Comparison of ENCODE assay signal across 1 cellular context in the genomic region with DNA sequence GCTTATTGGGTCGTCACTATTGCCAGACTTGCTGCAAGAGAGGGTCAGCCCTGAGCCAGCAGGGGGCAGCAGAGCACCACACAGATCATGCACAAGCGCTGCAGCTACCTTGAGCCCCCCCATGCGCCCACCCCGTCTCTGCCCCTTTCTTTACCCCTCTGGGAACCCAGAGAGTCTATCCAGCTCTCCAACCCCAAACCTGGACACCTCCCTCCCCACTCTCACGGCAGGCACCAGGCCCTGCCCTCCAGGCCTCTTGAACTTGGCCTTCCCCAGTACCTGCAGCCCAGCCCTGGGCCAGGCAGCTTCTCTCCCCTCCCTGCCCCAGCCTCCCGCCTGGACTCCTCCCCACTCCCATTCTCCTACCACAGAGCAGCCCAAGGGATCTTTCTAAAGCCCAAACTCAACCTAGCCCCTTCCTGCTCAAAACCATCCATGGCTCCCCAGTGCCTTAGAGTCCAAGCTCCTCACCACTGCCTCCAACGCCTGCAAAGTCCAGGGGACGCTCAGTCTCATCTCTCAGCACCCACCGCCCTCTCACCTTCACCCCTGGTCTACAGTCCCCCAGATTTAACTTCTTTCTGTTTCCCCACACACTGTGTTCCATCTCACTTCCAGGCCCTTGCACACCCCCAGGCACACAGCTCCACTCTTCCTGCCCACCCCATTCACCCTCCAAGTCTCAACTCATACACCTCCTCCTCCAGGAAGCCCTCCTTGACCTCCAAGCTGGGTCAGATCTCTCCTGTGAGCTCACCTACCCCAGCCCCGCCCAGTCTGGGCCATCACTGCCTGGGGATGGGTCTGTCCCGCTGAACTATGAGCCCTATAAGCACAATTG.
TF ChIP-seq lines count a peak whose summit lies in the region.

No MANE protein-coding gene starts in this region.

TF ChIP-seq in K562, 482 proteins besides CTCF, POLR2A, EP300 and RAD21 (continues in another document):
- TF ChIP-seq SMARCA5 (IDR thresholded peaks at IDR 0.05) (peak; percentile 74; the same call in 1 of the 2 replicates), TAF15 (IDR thresholded peaks at IDR 0.05; ENCODE audit: low read depth, low read length) (no peak), EZH2 (IDR thresholded peaks at IDR 0.05; ENCODE audit: borderline replicate concordance, low read depth, low read length) (no peak), SRSF3 (IDR thresholded peaks at IDR 0.05; ENCODE audit: insufficient read depth, low read length) (no peak), ZBTB7A (IDR thresholded peaks at IDR 0.05; ENCODE audit: borderline replicate concordance, control insufficient read depth, low read depth, low read length) (peak; percentile 91; the same call in 1 of the 2 replicates), BRD9 (IDR thresholded peaks at IDR 0.05; ENCODE audit: low read depth, partially characterized antibody) (peak; percentile 67), RBM34 (IDR thresholded peaks at IDR 0.05; ENCODE audit: borderline replicate concordance, insufficient read depth, low read length) (no peak), ZFP36 (IDR thresholded peaks at IDR 0.05; ENCODE audit: low read depth, low read length, partially characterized antibody) (peak; percentile 94), STAT5A (IDR thresholded peaks at IDR 0.05; ENCODE audit: borderline replicate concordance, low read length) (no peak), ZNF76 (CRISPR knock-in tag; IDR thresholded peaks at IDR 0.05; ENCODE audit: borderline replicate concordance) (no peak), ARID2 (IDR thresholded peaks at IDR 0.05) (peak; percentile 69), CREM (IDR thresholded peaks at IDR 0.05; ENCODE audit: low read depth) (peak; percentile 34; the same call in 1 of the 2 replicates), MYBL2 (IDR thresholded peaks at IDR 0.05; ENCODE audit: low read depth) (no peak), MYBL2 (CRISPR knock-in tag; IDR thresholded peaks at IDR 0.05; ENCODE audit: borderline replicate concordance) (no peak), MCM3 (IDR thresholded peaks at IDR 0.05) (no peak), ELF2 (CRISPR knock-in tag; IDR thresholded peaks at IDR 0.05) (no peak), RBM25 (IDR thresholded peaks at IDR 0.05; ENCODE audit: low read depth, low read length, severe bottlenecking) (no peak), SMC3 (conservative IDR thresholded peaks at IDR 0.05; ENCODE audit: insufficient read depth, low read depth, low read length) (peak; percentile 72), KDM1A (IDR thresholded peaks at IDR 0.05) (peak; percentile 39 to 69; a peak in 3 of 4 replicates), JUN (IDR thresholded peaks at IDR 0.05; ENCODE audit: borderline replicate concordance, low read depth, low read length) (peak; percentile 47; the same call in 1 of the 2 replicates), JUN (CRISPR knock-in tag; IDR thresholded peaks at IDR 0.05; ENCODE audit: borderline replicate concordance) (no peak), CHCHD3 (CRISPR knock-in tag; IDR thresholded peaks at IDR 0.05) (no peak)
- TF ChIP-seq, protein P1, sequence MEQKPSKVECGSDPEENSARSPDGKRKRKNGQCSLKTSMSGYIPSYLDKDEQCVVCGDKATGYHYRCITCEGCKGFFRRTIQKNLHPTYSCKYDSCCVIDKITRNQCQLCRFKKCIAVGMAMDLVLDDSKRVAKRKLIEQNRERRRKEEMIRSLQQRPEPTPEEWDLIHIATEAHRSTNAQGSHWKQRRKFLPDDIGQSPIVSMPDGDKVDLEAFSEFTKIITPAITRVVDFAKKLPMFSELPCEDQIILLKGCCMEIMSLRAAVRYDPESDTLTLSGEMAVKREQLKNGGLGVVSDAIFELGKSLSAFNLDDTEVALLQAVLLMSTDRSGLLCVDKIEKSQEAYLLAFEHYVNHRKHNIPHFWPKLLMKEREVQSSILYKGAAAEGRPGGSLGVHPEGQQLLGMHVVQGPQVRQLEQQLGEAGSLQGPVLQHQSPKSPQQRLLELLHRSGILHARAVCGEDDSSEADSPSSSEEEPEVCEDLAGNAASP (IDR thresholded peaks at IDR 0.05), result no peak
- TF ChIP-seq, protein P2, sequence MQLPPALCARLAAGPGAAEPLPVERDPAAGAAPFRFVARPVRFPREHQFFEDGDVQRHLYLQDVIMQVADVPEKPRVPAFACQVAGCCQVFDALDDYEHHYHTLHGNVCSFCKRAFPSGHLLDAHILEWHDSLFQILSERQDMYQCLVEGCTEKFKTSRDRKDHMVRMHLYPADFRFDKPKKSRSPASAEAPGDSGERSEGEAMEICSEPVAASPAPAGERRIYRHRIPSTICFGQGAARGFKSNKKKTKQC (CRISPR knock-in tag; IDR thresholded peaks at IDR 0.05), result no peak
- TF ChIP-seq, protein P3, sequence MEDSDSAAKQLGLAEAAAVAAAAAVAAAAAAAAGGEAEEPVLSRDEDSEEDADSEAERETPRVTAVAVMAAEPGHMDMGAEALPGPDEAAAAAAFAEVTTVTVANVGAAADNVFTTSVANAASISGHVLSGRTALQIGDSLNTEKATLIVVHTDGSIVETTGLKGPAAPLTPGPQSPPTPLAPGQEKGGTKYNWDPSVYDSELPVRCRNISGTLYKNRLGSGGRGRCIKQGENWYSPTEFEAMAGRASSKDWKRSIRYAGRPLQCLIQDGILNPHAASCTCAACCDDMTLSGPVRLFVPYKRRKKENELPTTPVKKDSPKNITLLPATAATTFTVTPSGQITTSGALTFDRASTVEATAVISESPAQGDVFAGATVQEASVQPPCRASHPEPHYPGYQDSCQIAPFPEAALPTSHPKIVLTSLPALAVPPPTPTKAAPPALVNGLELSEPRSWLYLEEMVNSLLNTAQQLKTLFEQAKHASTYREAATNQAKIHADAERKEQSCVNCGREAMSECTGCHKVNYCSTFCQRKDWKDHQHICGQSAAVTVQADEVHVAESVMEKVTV (CRISPR knock-in tag; IDR thresholded peaks at IDR 0.05), result peak; percentile 74
- TF ChIP-seq, protein P4, sequence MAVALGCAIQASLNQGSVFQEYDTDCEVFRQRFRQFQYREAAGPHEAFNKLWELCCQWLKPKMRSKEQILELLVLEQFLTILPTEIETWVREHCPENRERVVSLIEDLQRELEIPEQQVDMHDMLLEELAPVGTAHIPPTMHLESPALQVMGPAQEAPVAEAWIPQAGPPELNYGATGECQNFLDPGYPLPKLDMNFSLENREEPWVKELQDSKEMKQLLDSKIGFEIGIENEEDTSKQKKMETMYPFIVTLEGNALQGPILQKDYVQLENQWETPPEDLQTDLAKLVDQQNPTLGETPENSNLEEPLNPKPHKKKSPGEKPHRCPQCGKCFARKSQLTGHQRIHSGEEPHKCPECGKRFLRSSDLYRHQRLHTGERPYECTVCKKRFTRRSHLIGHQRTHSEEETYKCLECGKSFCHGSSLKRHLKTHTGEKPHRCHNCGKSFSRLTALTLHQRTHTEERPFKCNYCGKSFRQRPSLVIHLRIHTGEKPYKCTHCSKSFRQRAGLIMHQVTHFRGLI (CRISPR knock-in tag; IDR thresholded peaks at IDR 0.05), result no peak
- TF ChIP-seq, protein P5, sequence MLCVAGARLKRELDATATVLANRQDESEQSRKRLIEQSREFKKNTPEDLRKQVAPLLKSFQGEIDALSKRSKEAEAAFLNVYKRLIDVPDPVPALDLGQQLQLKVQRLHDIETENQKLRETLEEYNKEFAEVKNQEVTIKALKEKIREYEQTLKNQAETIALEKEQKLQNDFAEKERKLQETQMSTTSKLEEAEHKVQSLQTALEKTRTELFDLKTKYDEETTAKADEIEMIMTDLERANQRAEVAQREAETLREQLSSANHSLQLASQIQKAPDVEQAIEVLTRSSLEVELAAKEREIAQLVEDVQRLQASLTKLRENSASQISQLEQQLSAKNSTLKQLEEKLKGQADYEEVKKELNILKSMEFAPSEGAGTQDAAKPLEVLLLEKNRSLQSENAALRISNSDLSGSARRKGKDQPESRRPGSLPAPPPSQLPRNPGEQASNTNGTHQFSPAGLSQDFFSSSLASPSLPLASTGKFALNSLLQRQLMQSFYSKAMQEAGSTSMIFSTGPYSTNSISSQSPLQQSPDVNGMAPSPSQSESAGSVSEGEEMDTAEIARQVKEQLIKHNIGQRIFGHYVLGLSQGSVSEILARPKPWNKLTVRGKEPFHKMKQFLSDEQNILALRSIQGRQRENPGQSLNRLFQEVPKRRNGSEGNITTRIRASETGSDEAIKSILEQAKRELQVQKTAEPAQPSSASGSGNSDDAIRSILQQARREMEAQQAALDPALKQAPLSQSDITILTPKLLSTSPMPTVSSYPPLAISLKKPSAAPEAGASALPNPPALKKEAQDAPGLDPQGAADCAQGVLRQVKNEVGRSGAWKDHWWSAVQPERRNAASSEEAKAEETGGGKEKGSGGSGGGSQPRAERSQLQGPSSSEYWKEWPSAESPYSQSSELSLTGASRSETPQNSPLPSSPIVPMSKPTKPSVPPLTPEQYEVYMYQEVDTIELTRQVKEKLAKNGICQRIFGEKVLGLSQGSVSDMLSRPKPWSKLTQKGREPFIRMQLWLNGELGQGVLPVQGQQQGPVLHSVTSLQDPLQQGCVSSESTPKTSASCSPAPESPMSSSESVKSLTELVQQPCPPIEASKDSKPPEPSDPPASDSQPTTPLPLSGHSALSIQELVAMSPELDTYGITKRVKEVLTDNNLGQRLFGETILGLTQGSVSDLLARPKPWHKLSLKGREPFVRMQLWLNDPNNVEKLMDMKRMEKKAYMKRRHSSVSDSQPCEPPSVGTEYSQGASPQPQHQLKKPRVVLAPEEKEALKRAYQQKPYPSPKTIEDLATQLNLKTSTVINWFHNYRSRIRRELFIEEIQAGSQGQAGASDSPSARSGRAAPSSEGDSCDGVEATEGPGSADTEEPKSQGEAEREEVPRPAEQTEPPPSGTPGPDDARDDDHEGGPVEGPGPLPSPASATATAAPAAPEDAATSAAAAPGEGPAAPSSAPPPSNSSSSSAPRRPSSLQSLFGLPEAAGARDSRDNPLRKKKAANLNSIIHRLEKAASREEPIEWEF (CRISPR knock-in tag; IDR thresholded peaks at IDR 0.05), result no peak
- TF ChIP-seq, protein P6, sequence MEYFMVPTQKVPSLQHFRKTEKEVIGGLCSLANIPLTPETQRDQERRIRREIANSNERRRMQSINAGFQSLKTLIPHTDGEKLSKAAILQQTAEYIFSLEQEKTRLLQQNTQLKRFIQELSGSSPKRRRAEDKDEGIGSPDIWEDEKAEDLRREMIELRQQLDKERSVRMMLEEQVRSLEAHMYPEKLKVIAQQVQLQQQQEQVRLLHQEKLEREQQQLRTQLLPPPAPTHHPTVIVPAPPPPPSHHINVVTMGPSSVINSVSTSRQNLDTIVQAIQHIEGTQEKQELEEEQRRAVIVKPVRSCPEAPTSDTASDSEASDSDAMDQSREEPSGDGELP (CRISPR knock-in tag; IDR thresholded peaks at IDR 0.05; ENCODE audit: borderline replicate concordance), result peak; percentile 29; the same call in 1 of the 2 replicates
- TF ChIP-seq, protein P7, sequence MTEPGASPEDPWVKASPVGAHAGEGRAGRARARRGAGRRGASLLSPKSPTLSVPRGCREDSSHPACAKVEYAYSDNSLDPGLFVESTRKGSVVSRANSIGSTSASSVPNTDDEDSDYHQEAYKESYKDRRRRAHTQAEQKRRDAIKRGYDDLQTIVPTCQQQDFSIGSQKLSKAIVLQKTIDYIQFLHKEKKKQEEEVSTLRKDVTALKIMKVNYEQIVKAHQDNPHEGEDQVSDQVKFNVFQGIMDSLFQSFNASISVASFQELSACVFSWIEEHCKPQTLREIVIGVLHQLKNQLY (CRISPR knock-in tag; conservative IDR thresholded peaks at IDR 0.05), result no peak
- TF ChIP-seq, protein P8, sequence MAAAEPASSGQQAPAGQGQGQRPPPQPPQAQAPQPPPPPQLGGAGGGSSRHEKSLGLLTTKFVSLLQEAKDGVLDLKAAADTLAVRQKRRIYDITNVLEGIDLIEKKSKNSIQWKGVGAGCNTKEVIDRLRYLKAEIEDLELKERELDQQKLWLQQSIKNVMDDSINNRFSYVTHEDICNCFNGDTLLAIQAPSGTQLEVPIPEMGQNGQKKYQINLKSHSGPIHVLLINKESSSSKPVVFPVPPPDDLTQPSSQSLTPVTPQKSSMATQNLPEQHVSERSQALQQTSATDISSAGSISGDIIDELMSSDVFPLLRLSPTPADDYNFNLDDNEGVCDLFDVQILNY (CRISPR knock-in tag; IDR thresholded peaks at IDR 0.05), result no peak
- TF ChIP-seq, protein P9, sequence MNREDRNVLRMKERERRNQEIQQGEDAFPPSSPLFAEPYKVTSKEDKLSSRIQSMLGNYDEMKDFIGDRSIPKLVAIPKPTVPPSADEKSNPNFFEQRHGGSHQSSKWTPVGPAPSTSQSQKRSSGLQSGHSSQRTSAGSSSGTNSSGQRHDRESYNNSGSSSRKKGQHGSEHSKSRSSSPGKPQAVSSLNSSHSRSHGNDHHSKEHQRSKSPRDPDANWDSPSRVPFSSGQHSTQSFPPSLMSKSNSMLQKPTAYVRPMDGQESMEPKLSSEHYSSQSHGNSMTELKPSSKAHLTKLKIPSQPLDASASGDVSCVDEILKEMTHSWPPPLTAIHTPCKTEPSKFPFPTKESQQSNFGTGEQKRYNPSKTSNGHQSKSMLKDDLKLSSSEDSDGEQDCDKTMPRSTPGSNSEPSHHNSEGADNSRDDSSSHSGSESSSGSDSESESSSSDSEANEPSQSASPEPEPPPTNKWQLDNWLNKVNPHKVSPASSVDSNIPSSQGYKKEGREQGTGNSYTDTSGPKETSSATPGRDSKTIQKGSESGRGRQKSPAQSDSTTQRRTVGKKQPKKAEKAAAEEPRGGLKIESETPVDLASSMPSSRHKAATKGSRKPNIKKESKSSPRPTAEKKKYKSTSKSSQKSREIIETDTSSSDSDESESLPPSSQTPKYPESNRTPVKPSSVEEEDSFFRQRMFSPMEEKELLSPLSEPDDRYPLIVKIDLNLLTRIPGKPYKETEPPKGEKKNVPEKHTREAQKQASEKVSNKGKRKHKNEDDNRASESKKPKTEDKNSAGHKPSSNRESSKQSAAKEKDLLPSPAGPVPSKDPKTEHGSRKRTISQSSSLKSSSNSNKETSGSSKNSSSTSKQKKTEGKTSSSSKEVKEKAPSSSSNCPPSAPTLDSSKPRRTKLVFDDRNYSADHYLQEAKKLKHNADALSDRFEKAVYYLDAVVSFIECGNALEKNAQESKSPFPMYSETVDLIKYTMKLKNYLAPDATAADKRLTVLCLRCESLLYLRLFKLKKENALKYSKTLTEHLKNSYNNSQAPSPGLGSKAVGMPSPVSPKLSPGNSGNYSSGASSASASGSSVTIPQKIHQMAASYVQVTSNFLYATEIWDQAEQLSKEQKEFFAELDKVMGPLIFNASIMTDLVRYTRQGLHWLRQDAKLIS (CRISPR knock-in tag; IDR thresholded peaks at IDR 0.05), result 0 out of 2 replicates have a peak, but pooled peaks have one; percentile 23
- TF ChIP-seq, protein P10, sequence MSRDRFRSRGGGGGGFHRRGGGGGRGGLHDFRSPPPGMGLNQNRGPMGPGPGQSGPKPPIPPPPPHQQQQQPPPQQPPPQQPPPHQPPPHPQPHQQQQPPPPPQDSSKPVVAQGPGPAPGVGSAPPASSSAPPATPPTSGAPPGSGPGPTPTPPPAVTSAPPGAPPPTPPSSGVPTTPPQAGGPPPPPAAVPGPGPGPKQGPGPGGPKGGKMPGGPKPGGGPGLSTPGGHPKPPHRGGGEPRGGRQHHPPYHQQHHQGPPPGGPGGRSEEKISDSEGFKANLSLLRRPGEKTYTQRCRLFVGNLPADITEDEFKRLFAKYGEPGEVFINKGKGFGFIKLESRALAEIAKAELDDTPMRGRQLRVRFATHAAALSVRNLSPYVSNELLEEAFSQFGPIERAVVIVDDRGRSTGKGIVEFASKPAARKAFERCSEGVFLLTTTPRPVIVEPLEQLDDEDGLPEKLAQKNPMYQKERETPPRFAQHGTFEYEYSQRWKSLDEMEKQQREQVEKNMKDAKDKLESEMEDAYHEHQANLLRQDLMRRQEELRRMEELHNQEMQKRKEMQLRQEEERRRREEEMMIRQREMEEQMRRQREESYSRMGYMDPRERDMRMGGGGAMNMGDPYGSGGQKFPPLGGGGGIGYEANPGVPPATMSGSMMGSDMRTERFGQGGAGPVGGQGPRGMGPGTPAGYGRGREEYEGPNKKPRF (IDR thresholded peaks at IDR 0.05; ENCODE audit: low read depth, low read length), result no peak
